8 cellular contexts compared by ENCODE assay signal in genomic region chr14:66070542-66071319, GRCh38.
A peak's percentile ranks its signal among the peaks of the same experiment; 100 is the strongest.
DNase-seq lines count a peak whose midpoint lies in the region; ATAC-seq and TF ChIP-seq lines count a peak whose summit lies in the region.

No MANE protein-coding gene starts in this region.

- H3K4me1 ChIP-seq in uterus: no peaks in the 10 kb centered on the region

- no peak overlapping the region for H3K27ac ChIP-seq in uterus

- CTCF ChIA-PET in BJ (lab: Yijun Ruan, JAX): interaction anchor here (0.7 to 1.3 kb wide), 8 partner anchors 11 to 909 kb away, joined by 3 to 17 read pairs (median 3); no protein-coding TSS in a partner anchor

- ATAC-seq in GM21360 (IDR thresholded peaks at IDR 0.05; ENCODE audit: unreplicated experiment) (peak; percentile 48), HG02973 (IDR thresholded peaks at IDR 0.05; ENCODE audit: unreplicated experiment) (no peak)

- H3K9me3 ChIP-seq in uterus: no peaks in the 10 kb centered on the region

- H3K4me3 ChIP-seq in BJ (ENCODE audit: low read depth, low read length) (no peak overlapping the region), fibroblast of mammary gland (ENCODE audit: control insufficient read depth, low read depth, low read length) (no peak overlapping the region), uterus (no peak overlapping the region)

- H3K36me3 ChIP-seq in BJ (ENCODE audit: control insufficient read depth, insufficient read depth, low read length) (no peaks in the 10 kb centered on the region), uterus (no peaks in the 10 kb centered on the region)

- intact Hi-C loops in uterus (cut with DNase I; ENCODE audit: low total_unique reads): no loop called here

- TF ChIP-seq POLR2A in uterus (IDR thresholded peaks at IDR 0.05): no peak

- H3K27me3 ChIP-seq in BJ (ENCODE audit: control insufficient read depth, insufficient read depth, low read length) (no peaks in the 10 kb centered on the region), uterus (peaks cover 0 to 4% of the 10 kb centered on the region in 2 donors)

- POLR2A ChIA-PET in BJ (lab: Charles Lee): no interaction called here

- DNase-seq in BJ (ENCODE audit: low read depth) (no peak), NCI-H526 treated with DMSO at 0.1 percent for 48 hours (lab: John Stamatoyannopoulos, UW) (peak; percentile 32), activated T-cell treated with anti-CD3 and anti-CD28 coated beads for 24 hours (ENCODE audit: low read depth) (peak; percentile 65), fibroblast of mammary gland (ENCODE audit: low read depth) (peak; percentile 13), pons (ENCODE audit: low spot score) (peak; percentile 44), uterus (peak in 1 of 2 donors; percentile 24)

- TF ChIP-seq CTCF in BJ (IDR thresholded peaks at IDR 0.05; ENCODE audit: insufficient read depth, low read depth, low read length) (peak; percentile 83), fibroblast of mammary gland (conservative IDR thresholded peaks at IDR 0.05; ENCODE audit: control insufficient read depth, insufficient read depth, low read depth, low read length) (peak; percentile 80), uterus (IDR thresholded peaks at IDR 0.05) (peak in 3 of 4 experiments; percentile 26 to 39 (median 28))

Comparison
In these comparisons a context has a peak if more than half of its experiments do, and no peak if none do; other contexts are left out.
1. CTCF ChIP-seq: peak in every context shown above with its lines; median percentile 83 in BJ; 80 in fibroblast of mammary gland; 28 in uterus.